Comparison of ENCODE assay signal across 10 cellular contexts in genomic region chr16:27238591-27238990, GRCh38. TPM values are rescaled to one million over a fixed set of nuclear protein-coding genes. Genes with fewer than 3 reads are reported as not detected.
A peak's percentile ranks its signal among the peaks of the same experiment; 100 is the strongest.
DNase-seq lines count a peak whose midpoint lies in the region; ATAC-seq and TF ChIP-seq lines count a peak whose summit lies in the region.
"Had no signal": no experiment of that assay in that cellular context is flagged by ENCODE, and none has a peak within 500 bp of the region (broad histone marks: within the 10 kb centered on the region; RNA-seq: fewer than 3 reads in every experiment).

No MANE protein-coding gene starts in this region.

- peaks cover 67% of the 10 kb centered on the region for H3K4me1 ChIP-seq in suprapubic skin

- no peak for TF ChIP-seq CTCF in suprapubic skin (IDR thresholded peaks at IDR 0.05)

- TF ChIP-seq EP300 in suprapubic skin (IDR thresholded peaks at IDR 0.05) = no peak

- H3K27ac ChIP-seq in suprapubic skin = peak overlapping the region; percentile 79

- H3K27me3 ChIP-seq in suprapubic skin = no peaks in the 10 kb centered on the region

- H3K27me3 Mint-ChIP-seq in activated T-cell treated with anti-CD3 and anti-CD28 coated beads, Interleukin-2, amount 50 U/mL, for 24 hours = no peaks in the 10 kb centered on the region
- H3K27me3 Mint-ChIP-seq in activated T-cell treated with anti-CD3 and anti-CD28 coated beads, Interleukin-2, amount 50 U/mL, for 72 hours (ENCODE audit: low read depth) = no peaks in the 10 kb centered on the region

- peaks cover 58% of the 10 kb centered on the region for H3K36me3 Mint-ChIP-seq in activated T-cell treated with anti-CD3 and anti-CD28 coated beads, Interleukin-2, amount 50 U/mL, for 24 hours (ENCODE audit: low read depth)
- peaks cover 0 to 12% of the 10 kb centered on the region in 2 donors for H3K36me3 Mint-ChIP-seq in activated T-cell treated with anti-CD3 and anti-CD28 coated beads, Interleukin-2, amount 50 U/mL, for 72 hours (ENCODE audit: insufficient read depth in 2 of 2)

- no peak overlapping the region for H3K4me3 Mint-ChIP-seq in activated T-cell treated with anti-CD3 and anti-CD28 coated beads, Interleukin-2, amount 50 U/mL, for 24 hours
- peak overlapping the region; percentile 66 to 74 for H3K4me3 Mint-ChIP-seq in activated T-cell treated with anti-CD3 and anti-CD28 coated beads, Interleukin-2, amount 50 U/mL, for 72 hours

- H3K9me3 ChIP-seq in suprapubic skin = no peaks in the 10 kb centered on the region

- WGBS in suprapubic skin = 97% methylated on average over 2 of the region's 2 CpGs

- no peaks in the 10 kb centered on the region for H3K9me3 Mint-ChIP-seq in activated T-cell treated with anti-CD3 and anti-CD28 coated beads, Interleukin-2, amount 50 U/mL, for 24 hours
- no peaks in the 10 kb centered on the region for H3K9me3 Mint-ChIP-seq in activated T-cell treated with anti-CD3 and anti-CD28 coated beads, Interleukin-2, amount 50 U/mL, for 72 hours

- TF ChIP-seq POLR2A in suprapubic skin (IDR thresholded peaks at IDR 0.05) = no peak

- no peak overlapping the region for H3K4me3 ChIP-seq in suprapubic skin
- H3K4me3 ChIP-seq: K562 had no signal

- H3K36me3 ChIP-seq in suprapubic skin = peaks cover 3% of the 10 kb centered on the region

- no peak for ATAC-seq in activated T-cell treated with anti-CD3 and anti-CD28 coated beads, Interleukin-2, amount 50 U/mL, for 72 hours (replicated peaks in 1 of 2)
- ATAC-seq: Panc1 had no signal

- DNase-seq in activated T-cell treated with anti-CD3 and anti-CD28 coated beads, Interleukin-2, amount 50 U/mL, for 24 hours = peak; percentile 33
- DNase-seq in activated T-cell treated with anti-CD3 and anti-CD28 coated beads, Interleukin-2, amount 50 U/mL, for 48 hours = no peak
- no peak for DNase-seq in activated T-cell treated with anti-CD3 and anti-CD28 coated beads, Interleukin-2, amount 50 U/mL, for 72 hours
- DNase-seq in islet precursor cell (peak; percentile 19), suprapubic skin (ENCODE audit: low spot score in 2 of 2) (peak; percentile 37 to 42), NCI-H1092 (lab: John Stamatoyannopoulos, UW) (no peak), NOMO-1 treated with DMSO at 0.1 percent for 48 hours (lab: John Stamatoyannopoulos, UW; ENCODE audit: unreplicated experiment) (no peak), NCI-H69 (lab: John Stamatoyannopoulos, UW) (no peak)

- H3K27ac Mint-ChIP-seq in activated T-cell treated with anti-CD3 and anti-CD28 coated beads, Interleukin-2, amount 50 U/mL, for 24 hours = peak overlapping the region; percentile 100
- peak overlapping the region; percentile 90 for H3K27ac Mint-ChIP-seq in activated T-cell treated with anti-CD3 and anti-CD28 coated beads, Interleukin-2, amount 50 U/mL, for 72 hours

- peaks cover 93% of the 10 kb centered on the region for H3K4me1 Mint-ChIP-seq in activated T-cell treated with anti-CD3 and anti-CD28 coated beads, Interleukin-2, amount 50 U/mL, for 24 hours (ENCODE audit: low read depth)
- H3K4me1 Mint-ChIP-seq in activated T-cell treated with anti-CD3 and anti-CD28 coated beads, Interleukin-2, amount 50 U/mL, for 72 hours (ENCODE audit: low read depth) = peaks cover 85% of the 10 kb centered on the region

RNA-seq across cellular contexts. Expression of gene NSMCE1, which starts 30.0 kb away (rescaled TPM):
- 100 to 1,000 TPM; 119 to 165 TPM for total RNA-seq in activated T-cell treated with anti-CD3 and anti-CD28 coated beads, Interleukin-2, amount 50 U/mL, for 72 hours
- total RNA-seq in suprapubic skin = 10 to 100 TPM; 23.0 to 32.2 (median 29.3) TPM

RNA-seq across cellular contexts. Expression of gene KDM8, which starts 35.3 kb away (rescaled TPM):
- 10 to 100 TPM; 12.8 to 16.2 TPM for total RNA-seq in activated T-cell treated with anti-CD3 and anti-CD28 coated beads, Interleukin-2, amount 50 U/mL, for 72 hours
- 1 to 10 TPM; 1.3 to 5.0 (median 3.7) TPM for total RNA-seq in suprapubic skin

Comparison
In these comparisons a context has a peak if more than half of its experiments do, and no peak if none do; other contexts are left out.
1. DNase-seq: peak in activated T-cell treated with anti-CD3 and anti-CD28 coated beads, Interleukin-2, amount 50 U/mL, for 24 hours (single experiment), islet precursor cell (single experiment) and suprapubic skin (2 of 2); none in activated T-cell treated with anti-CD3 and anti-CD28 coated beads, Interleukin-2, amount 50 U/mL, for 48 hours (0 of 2), activated T-cell treated with anti-CD3 and anti-CD28 coated beads, Interleukin-2, amount 50 U/mL, for 72 hours (0 of 2), NCI-H1092 (single experiment), NOMO-1 treated with DMSO at 0.1 percent for 48 hours (single experiment) and NCI-H69 (single experiment).